Comparison of ENCODE assay signal across 20 cellular contexts in genomic region chr15:77500986-77501385, GRCh38.
DNase-seq lines count a peak whose midpoint lies in the region; ATAC-seq, FAIRE-seq and TF ChIP-seq lines count a peak whose summit lies in the region.
"Had no signal": no experiment of that assay in that cellular context is flagged by ENCODE, and none has a peak within 500 bp of the region (broad histone marks: within the 10 kb centered on the region; RNA-seq: fewer than 3 reads in every experiment).

No MANE protein-coding gene starts in this region.

- H3K27me3 ChIP-seq in SK-N-SH (ENCODE audit: insufficient read depth), result no peaks in the 10 kb centered on the region
- no peaks in the 10 kb centered on the region for H3K27me3 ChIP-seq in dorsolateral prefrontal cortex
- no peaks in the 10 kb centered on the region for H3K27me3 ChIP-seq in keratinocyte (ENCODE audit: control insufficient read depth, extremely low read depth, insufficient read depth, low read length)
- H3K27me3 ChIP-seq: adrenal gland, pancreas had no signal

- H2AFZ ChIP-seq in SK-N-SH (ENCODE audit: low read depth) (no peak overlapping the region), keratinocyte (ENCODE audit: control insufficient read depth, low read length) (no peak overlapping the region)

- dilution Hi-C loops in keratinocyte (cut with MboI; ENCODE audit: extremely low pct_ligation_motif_present, low sequenced_read_pairs), result no loop called here

- H3K4me3 ChIP-seq in SK-N-SH (ENCODE audit: low read depth in 2 of 2, low read length in 1 of 2), result no peak overlapping the region
- no peak overlapping the region for H3K4me3 ChIP-seq in dorsolateral prefrontal cortex
- no peak overlapping the region for H3K4me3 ChIP-seq in keratinocyte (ENCODE audit: control insufficient read depth in 2 of 3, extremely low read depth in 1 of 3, insufficient read depth in 2 of 3, low read depth in 1 of 3, low read length in 3 of 3)
- H3K4me3 ChIP-seq: adrenal gland, lung, pancreas, smooth muscle cell had no signal

- DNase-seq in ELR (ENCODE audit: low read depth) (peak; percentile 32), SK-N-SH (no peak), dorsolateral prefrontal cortex (no peak), keratinocyte (ENCODE audit: low read depth, low spot score) (no peak), NOMO-1 treated with dmso at 0.1 percent for 144 hours (lab: John Stamatoyannopoulos, UW; ENCODE audit: unreplicated experiment) (no peak), NCI-H187 treated with DMSO at 0.1 percent for 48 hours (lab: John Stamatoyannopoulos, UW) (no peak)
- DNase-seq: activated CD8-positive, alpha-beta T cell treated with anti-CD3 and anti-CD28 coated beads, Interleukin-2, amount 10 ng/mL, durations not matched to agents 7 days and 5 days; adrenal gland; COR-L47; immature natural killer cell; naive B cell; NCI-H1048; pancreas; stimulated activated CD4-positive, alpha-beta T cell treated with anti-CD3 and anti-CD28 coated beads, Interleukin-4, amount 100 ng/mL, for 4 hours; stimulated activated CD8-positive, alpha-beta memory T cell treated with anti-CD3 and anti-CD28 coated beads, Interleukin-4, amount 100 ng/mL, for 48 hours had no signal

- H3K4me2 ChIP-seq in SK-N-SH, result peak overlapping the region; percentile 14; the same call in 1 of the 2 replicates
- no peak overlapping the region for H3K4me2 ChIP-seq in keratinocyte (ENCODE audit: control insufficient read depth, extremely low read depth, insufficient read depth, low read depth, low read length)
- H3K4me2 ChIP-seq: smooth muscle cell had no signal

- POLR2A ChIA-PET in SK-N-SH (lab: Yijun Ruan, JAX), result no interaction called here

- H3K79me2 ChIP-seq in SK-N-SH (ENCODE audit: insufficient read depth) (no peaks in the 10 kb centered on the region), keratinocyte (ENCODE audit: control insufficient read depth, insufficient read depth, low read length) (no peaks in the 10 kb centered on the region)

- FAIRE-seq in keratinocyte (lab: Jason Lieb, UNC), result peak; percentile 96
- FAIRE-seq: endometrium, G401.6, pancreas had no signal

- H3K9me3 ChIP-seq in SK-N-SH (no peaks in the 10 kb centered on the region), keratinocyte (ENCODE audit: control insufficient read depth, low read depth, low read length) (no peaks in the 10 kb centered on the region)
- H3K9me3 ChIP-seq: adrenal gland, pancreas had no signal

- peaks cover 15% of the 10 kb centered on the region for H3F3A ChIP-seq in SK-N-SH (replicated peaks; ENCODE audit: insufficient read depth)

- no peaks in the 10 kb centered on the region for H3K9me1 ChIP-seq in keratinocyte (ENCODE audit: control insufficient read depth, extremely low read depth, insufficient read depth, low read length)

- H3K36me3 ChIP-seq in SK-N-SH (replicated peaks in 1 of 2; ENCODE audit: control insufficient read depth in 1 of 2, insufficient read depth in 2 of 2, low read length in 1 of 2) (no peaks in the 10 kb centered on the region), keratinocyte (ENCODE audit: control insufficient read depth in 2 of 2, extremely low read depth in 1 of 2, insufficient read depth in 2 of 2, low read length in 2 of 2) (no peaks in the 10 kb centered on the region)
- H3K36me3 ChIP-seq: adrenal gland, pancreas had no signal

- no peak for TF ChIP-seq RAD21 in SK-N-SH (IDR thresholded peaks at IDR 0.05; ENCODE audit: low read length)

- H3K27ac ChIP-seq in SK-N-SH (ENCODE audit: low read depth in 2 of 2, low read length in 1 of 2) (no peak overlapping the region), dorsolateral prefrontal cortex (peak overlapping the region in 42 of 59 donors; percentile 0 to 99 (median 40)), keratinocyte (ENCODE audit: control insufficient read depth, insufficient read depth, low read length) (no peak overlapping the region)
- H3K27ac ChIP-seq: adrenal gland, pancreas had no signal

- peak in 1 of 2 experiments; percentile 27; a peak in 1 of 4 replicates for TF ChIP-seq EP300 in SK-N-SH (IDR thresholded peaks at IDR 0.05; ENCODE audit: borderline replicate concordance in 1 of 2, low read depth in 1 of 2, low read length in 1 of 2)

- no peak for ATAC-seq in HG03521 (IDR thresholded peaks at IDR 0.05; ENCODE audit: unreplicated experiment)
- ATAC-seq: activated CD8-positive, alpha-beta T cell treated with anti-CD3 and anti-CD28 coated beads, Interleukin-2, amount 10 ng/mL, durations not matched to agents 7 days and 5 days; pancreas had no signal

- intact Hi-C loops in dorsolateral prefrontal cortex (cut with DNase I), result no loop called here

- H3K4me1 ChIP-seq in SK-N-SH (ENCODE audit: control insufficient read depth in 1 of 2, insufficient read depth in 2 of 2, low read depth in 1 of 2, low read length in 1 of 2) (peaks cover 38 to 58% of the 10 kb centered on the region in 2 experiments), keratinocyte (ENCODE audit: control insufficient read depth, extremely low read depth, insufficient read depth, low read length) (peaks cover 28% of the 10 kb centered on the region)

- H3K9ac ChIP-seq in SK-N-SH, result no peak overlapping the region
- H3K9ac ChIP-seq in keratinocyte (ENCODE audit: control insufficient read depth, extremely low read depth, insufficient read depth, low read length), result no peak overlapping the region

- CTCF ChIA-PET in SK-N-SH (lab: Yijun Ruan, JAX), result interaction anchor here (7.1 kb wide), 1 partner anchor 42 kb away, joined by 80 read pairs; no protein-coding TSS in a partner anchor

- whole genome bisulfite sequencing in SK-N-SH (ENCODE audit: low lambda C conversion rate), result 45% methylated on average over 2 of the region's 2 CpGs

- H4K20me1 ChIP-seq in SK-N-SH (ENCODE audit: insufficient read depth) (no peaks in the 10 kb centered on the region), keratinocyte (ENCODE audit: control insufficient read depth, extremely low read depth, insufficient read depth, low read length) (no peaks in the 10 kb centered on the region)

- TF ChIP-seq CTCF in SK-N-SH (IDR thresholded peaks at IDR 0.05) (no peak), dorsolateral prefrontal cortex (IDR thresholded peaks at IDR 0.05 in 54 of 56, conservative IDR thresholded peaks at IDR 0.05 in 2 of 56; ENCODE audit: low read depth in 1 of 56, partially characterized antibody in 56 of 56) (no peak), keratinocyte (optimal IDR thresholded peaks at IDR 0.05 in 1 of 3, IDR thresholded peaks at IDR 0.05 in 1 of 3, conservative IDR thresholded peaks at IDR 0.05 in 1 of 3; ENCODE audit: extremely low read depth in 1 of 3, insufficient read depth in 2 of 3, low read length in 3 of 3) (no peak)

- no peaks in the 10 kb centered on the region for H3K9me2 ChIP-seq in SK-N-SH

TF ChIP-seq in SK-N-SH, 30 proteins besides CTCF, POLR2A, EP300 and RAD21 (continues in another document):
- TF ChIP-seq ELF1 (IDR thresholded peaks at IDR 0.05) (no peak), EZH2phosphoT487 (IDR thresholded peaks at IDR 0.05; ENCODE audit: borderline replicate concordance, low read depth) (no peak), TCF12 (IDR thresholded peaks at IDR 0.05) (peak; percentile 67), FOXJ3 (CRISPR knock-in tag; IDR thresholded peaks at IDR 0.05) (no peak), REST (IDR thresholded peaks at IDR 0.05; ENCODE audit: low read depth, low read length) (no peak), IRF3 (IDR thresholded peaks at IDR 0.05; ENCODE audit: low read depth, low read length) (no peak), POLR2AphosphoS5 (IDR thresholded peaks at IDR 0.05; ENCODE audit: low read depth, low read length) (peak; percentile 34; the same call in 1 of the 2 replicates), TEAD4 (IDR thresholded peaks at IDR 0.05; ENCODE audit: borderline replicate concordance, insufficient read depth) (no peak), RXRA (IDR thresholded peaks at IDR 0.05; ENCODE audit: borderline replicate concordance, low read depth) (no peak; the same call in 1 of the 2 replicates), GABPA (IDR thresholded peaks at IDR 0.05; ENCODE audit: low read depth) (no peak), MXI1 (IDR thresholded peaks at IDR 0.05; ENCODE audit: low read depth, low read length) (no peak)

Comparison
In these comparisons a context has a peak if more than half of its experiments do, and no peak if none do; other contexts are left out.
1. H3K27ac ChIP-seq: peak in dorsolateral prefrontal cortex (42 of 59); none in SK-N-SH (0 of 2) and keratinocyte (single experiment).